ENCODE assay signal across 9 cellular contexts in genomic region chr2:101961287-101962242, GRCh38. TPM values are rescaled to one million over a fixed set of nuclear protein-coding genes. Genes with fewer than 3 reads are reported as not detected.
A peak's percentile ranks its signal among the peaks of the same experiment; 100 is the strongest.
DNase-seq lines count a peak whose midpoint lies in the region; ATAC-seq and TF ChIP-seq lines count a peak whose summit lies in the region.
"Had no signal": no experiment of that assay in that cellular context is flagged by ENCODE, and none has a peak within 500 bp of the region (broad histone marks: within the 10 kb centered on the region; RNA-seq: fewer than 3 reads in every experiment).

No MANE protein-coding gene starts in this region.

- peaks cover 2 to 23% (median 11%) of the 10 kb centered on the region in 3 donors for H3K36me3 Mint-ChIP-seq in naive thymus-derived CD8-positive, alpha-beta T cell
- H3K36me3 Mint-ChIP-seq: activated naive CD8-positive, alpha-beta T cell treated with anti-CD3 and anti-CD28 coated beads, Interleukin-2, amount 10 ng/mL, durations not matched to agents 7 days and 5 days had no signal

- peak overlapping the region; percentile 67 for H4K8ac ChIP-seq in mesenchymal stem cell (ENCODE audit: low read length)

- H3K27ac ChIP-seq in mesenchymal stem cell (ENCODE audit: low read length, poor library complexity, severe bottlenecking) (no peak overlapping the region), testis (peak overlapping the region in 1 of 2 donors; percentile 52)

- peak overlapping the region; percentile 71 for H2BK15ac ChIP-seq in mesenchymal stem cell (ENCODE audit: low read depth, poor library complexity, severe bottlenecking)

- H3K36me3 ChIP-seq in mesenchymal stem cell (ENCODE audit: control insufficient read depth in 1 of 2, insufficient read depth in 2 of 2, low read depth in 1 of 2, low read length in 2 of 2) (no peaks in the 10 kb centered on the region), testis (ENCODE audit: low read depth, missing control alignments) (no peaks in the 10 kb centered on the region)

- H2BK5ac ChIP-seq in mesenchymal stem cell (ENCODE audit: low read depth, low read length, poor library complexity, severe bottlenecking) = no peak overlapping the region

- H3K4me3 Mint-ChIP-seq in naive thymus-derived CD8-positive, alpha-beta T cell = no peak overlapping the region
- H3K4me3 Mint-ChIP-seq: activated naive CD8-positive, alpha-beta T cell treated with anti-CD3 and anti-CD28 coated beads, Interleukin-2, amount 10 ng/mL, durations not matched to agents 7 days and 5 days had no signal

- H2AFZ ChIP-seq in mesenchymal stem cell (ENCODE audit: low read depth, low read length) = no peak overlapping the region

- 62% methylated on average over 9 of the region's 12 CpGs for WGBS in mesenchymal stem cell
- WGBS in testis, 2 donors = 59 to 69% methylated on average over 10 to 12 of the region's 12 CpGs

- H3K23ac ChIP-seq in mesenchymal stem cell (ENCODE audit: low read length in 2 of 2) = peak overlapping the region in 1 of 2 experiments; percentile 70

- H3K4me3 ChIP-seq in epithelial cell of esophagus (ENCODE audit: low read length) (no peak overlapping the region), mesenchymal stem cell (ENCODE audit: insufficient read depth in 1 of 2, low read depth in 1 of 2, low read length in 2 of 2) (no peak overlapping the region), testis (no peak overlapping the region)

- peaks cover 0 to 18% of the 10 kb centered on the region in 2 experiments for H3K27me3 ChIP-seq in mesenchymal stem cell (ENCODE audit: control insufficient read depth in 1 of 2, insufficient read depth in 1 of 2, low read length in 2 of 2)
- H3K27me3 ChIP-seq in testis = no peaks in the 10 kb centered on the region

- H3K9me3 Mint-ChIP-seq in naive thymus-derived CD8-positive, alpha-beta T cell = peaks cover 0 to 20% (median 10%) of the 10 kb centered on the region in 9 donors

- ATAC-seq in GM18511 (IDR thresholded peaks at IDR 0.05; ENCODE audit: unreplicated experiment) = no peak
- ATAC-seq in naive thymus-derived CD8-positive, alpha-beta T cell = no peak

- H3K27me3 Mint-ChIP-seq in naive thymus-derived CD8-positive, alpha-beta T cell = peaks cover 0 to 2% (median 0%) of the 10 kb centered on the region in 5 donors

- H3K4me1 ChIP-seq in mesenchymal stem cell (ENCODE audit: control insufficient read depth, insufficient read depth, low read depth, low read length) (no peaks in the 10 kb centered on the region), testis (no peaks in the 10 kb centered on the region)

- peak overlapping the region; percentile 74 for H3K9ac ChIP-seq in mesenchymal stem cell (ENCODE audit: low read length)

- peak overlapping the region; percentile 69 to 93 for H2BK12ac ChIP-seq in mesenchymal stem cell (ENCODE audit: low read length in 2 of 2)

- no peaks in the 10 kb centered on the region for H3K9me3 ChIP-seq in mesenchymal stem cell (ENCODE audit: control insufficient read depth, low read length)
- no peaks in the 10 kb centered on the region for H3K9me3 ChIP-seq in testis

- TF ChIP-seq CTCF in epithelial cell of esophagus (IDR thresholded peaks at IDR 0.05; ENCODE audit: insufficient read depth, low read depth, low read length, missing control alignments) = no peak
- TF ChIP-seq CTCF in testis (IDR thresholded peaks at IDR 0.05) = no peak

- H3K27ac Mint-ChIP-seq in naive thymus-derived CD8-positive, alpha-beta T cell = peak overlapping the region in 1 of 10 donors; percentile 53
- H3K27ac Mint-ChIP-seq: activated naive CD8-positive, alpha-beta T cell treated with anti-CD3 and anti-CD28 coated beads, Interleukin-2, amount 10 ng/mL, durations not matched to agents 7 days and 5 days had no signal

- H3K14ac ChIP-seq in mesenchymal stem cell (ENCODE audit: low read length in 2 of 2) = peak overlapping the region in 1 of 2 experiments; percentile 61

- intact Hi-C loops in testis (cut with DNase I; ENCODE audit: low total_unique reads) = no loop called here

- peak overlapping the region in 1 of 2 experiments; percentile 81 for H3K4ac ChIP-seq in mesenchymal stem cell (ENCODE audit: low read depth in 1 of 2, low read length in 2 of 2)

- POLR2A ChIA-PET in naive thymus-derived CD8-positive, alpha-beta T cell (lab: Charles Lee) = no interaction called here

- peaks cover 0 to 6% (median 2%) of the 10 kb centered on the region in 4 donors for H3K4me1 Mint-ChIP-seq in naive thymus-derived CD8-positive, alpha-beta T cell
- H3K4me1 Mint-ChIP-seq: activated naive CD8-positive, alpha-beta T cell treated with anti-CD3 and anti-CD28 coated beads, Interleukin-2, amount 10 ng/mL, durations not matched to agents 7 days and 5 days had no signal

- H2BK120ac ChIP-seq in mesenchymal stem cell (ENCODE audit: low read depth, low read length) = peak overlapping the region; percentile 74

- no peaks in the 10 kb centered on the region for H3K79me1 ChIP-seq in mesenchymal stem cell (replicated peaks; ENCODE audit: low read length, poor library complexity, severe bottlenecking)

- H2AK5ac ChIP-seq in mesenchymal stem cell (ENCODE audit: low read length, severe bottlenecking) = no peak overlapping the region

- DNase-seq in MV-4-11 (lab: John Stamatoyannopoulos, UW) = peak; percentile 97
- peak; percentile 32 for DNase-seq in epithelial cell of esophagus (ENCODE audit: low read depth)
- peak; percentile 99 for DNase-seq in mesenchymal stem cell
- DNase-seq in testis = peak; percentile 82
- no peak for DNase-seq in stimulated activated CD4-positive, alpha-beta T cell treated with anti-CD3 and anti-CD28 coated beads, Interleukin-12 subunit alpha, Interleukin-12 subunit beta, amount 100 ng/mL, for 4 hours
- DNase-seq in EL = no peak
- DNase-seq in naive thymus-derived CD8-positive, alpha-beta T cell = no peak
- DNase-seq: activated naive CD8-positive, alpha-beta T cell treated with anti-CD3 and anti-CD28 coated beads, Interleukin-2, amount 10 ng/mL, durations not matched to agents 7 days and 5 days had no signal

- H3K4me2 ChIP-seq in mesenchymal stem cell (ENCODE audit: low read length, poor library complexity, severe bottlenecking) = no peak overlapping the region

- H3K18ac ChIP-seq in mesenchymal stem cell (ENCODE audit: low read depth in 1 of 2, low read length in 2 of 2) = peak overlapping the region; percentile 73 to 86

- no peak for TF ChIP-seq POLR2A in testis (IDR thresholded peaks at IDR 0.05)

- H4K91ac ChIP-seq in mesenchymal stem cell (ENCODE audit: low read length) = peak overlapping the region; percentile 94

RNA-seq across cellular contexts. Expression of gene IL1R2, which starts 30.2 kb away (rescaled TPM):
- polyA plus RNA-seq in mesenchymal stem cell (2013, experiment 1 of 2) = 3.4 TPM
- 3.0 TPM for polyA plus RNA-seq in mesenchymal stem cell (2013, experiment 2 of 2)
- total RNA-seq in testis = 1 to 10 TPM; 2.7 to 3.7 TPM
- polyA plus RNA-seq in testis (ENCODE audit: insufficient read depth, low read depth, low replicate concordance) = 2.2 TPM
- not detected for total RNA-seq in naive thymus-derived CD8-positive, alpha-beta T cell
- not detected for polyA plus RNA-seq in naive thymus-derived CD8-positive, alpha-beta T cell

Comparison
In these comparisons a context has a peak if more than half of its experiments do, and no peak if none do; other contexts are left out.
1. DNase-seq: peak in MV-4-11 (single experiment), epithelial cell of esophagus (single experiment), mesenchymal stem cell (single experiment) and testis (single experiment); none in stimulated activated CD4-positive, alpha-beta T cell treated with anti-CD3 and anti-CD28 coated beads, Interleukin-12 subunit alpha, Interleukin-12 subunit beta, amount 100 ng/mL, for 4 hours (single experiment), EL (single experiment) and naive thymus-derived CD8-positive, alpha-beta T cell (0 of 10).